ENCODE assay signal across 12 cellular contexts in the genomic region with DNA sequence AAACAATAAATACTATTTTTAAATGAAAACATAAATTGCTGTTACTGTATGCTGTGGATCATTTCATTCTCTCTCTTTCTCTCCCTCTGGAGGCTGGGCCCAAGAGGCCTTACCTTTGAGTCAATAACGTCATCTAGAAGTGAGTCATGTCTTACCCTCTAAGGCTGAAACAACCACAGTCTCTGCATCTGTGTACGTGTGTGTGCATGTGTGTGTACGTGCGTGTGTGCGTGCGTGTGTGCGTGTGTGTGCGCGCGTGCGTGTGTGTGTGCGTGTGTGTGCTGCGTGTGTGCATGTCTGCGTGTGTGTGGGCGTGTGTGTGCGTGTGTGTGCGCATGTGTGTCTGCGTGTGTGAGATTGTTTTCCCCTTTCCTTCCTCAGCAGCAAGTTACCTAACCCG. TPM values are rescaled to one million over a fixed set of nuclear protein-coding genes. Genes with fewer than 3 reads are reported as not detected.
DNase-seq lines count a peak whose midpoint lies in the region; ATAC-seq and TF ChIP-seq lines count a peak whose summit lies in the region.
"Had no signal": no experiment of that assay in that cellular context is flagged by ENCODE, and none has a peak within 500 bp of the region (broad histone marks: within the 10 kb centered on the region; RNA-seq: fewer than 3 reads in every experiment).

No MANE protein-coding gene starts in this region.

- peaks cover 0 to 6% of the 10 kb centered on the region in 2 donors for H3K9me3 Mint-ChIP-seq in stimulated activated naive CD8-positive, alpha-beta T cell treated with anti-CD3 and anti-CD28 coated beads, Interleukin-15, amount 100 ng/mL, for 72 hours

- H3K4me3 Mint-ChIP-seq in stimulated activated naive CD8-positive, alpha-beta T cell treated with anti-CD3 and anti-CD28 coated beads, Interleukin-15, amount 100 ng/mL, for 72 hours: no peak overlapping the region
- H3K4me3 Mint-ChIP-seq: activated naive CD8-positive, alpha-beta T cell had no signal

- no peaks in the 10 kb centered on the region for H3K9me3 ChIP-seq in mucosa of descending colon

- intact Hi-C loops in Right ventricle myocardium inferior (cut with DNase I): no loop called here
- intact Hi-C loops in mucosa of descending colon (cut with DNase I, micrococcal nuclease): no loop called here

- H3K27ac ChIP-seq in RWPE1 (no peak overlapping the region), foreskin keratinocyte (no peak overlapping the region)

- DNase-seq in stimulated activated naive CD8-positive, alpha-beta T cell treated with anti-CD3 and anti-CD28 coated beads, Interleukin-15, Interleukin-2, amounts not matched to agents 100 U/mL and 50 U/mL, for 24 hours: no peak
- no peak for DNase-seq in stimulated activated naive CD8-positive, alpha-beta T cell treated with anti-CD3 and anti-CD28 coated beads, Interleukin-15, amount 100 ng/mL, for 72 hours
- peak; percentile 68 for DNase-seq in RWPE1 (ENCODE audit: low spot score)
- peak; percentile 63 to 81 for DNase-seq in foreskin keratinocyte
- DNase-seq in Right ventricle myocardium inferior (ENCODE audit: missing footprints): no peak
- no peak for DNase-seq in NK-92 treated with Interleukin-12 subunit alpha and Interleukin-12 subunit beta, amount 100 ng/mL, for 24 hours (lab: John Stamatoyannopoulos, UW)
- DNase-seq in mucosa of descending colon: no peak
- no peak for DNase-seq in hepatic stellate cell (ENCODE audit: low spot score)
- DNase-seq: NCI-H1105 treated with DMSO at 0.1 percent for 48 hours had no signal

- H3K36me3 ChIP-seq in mucosa of descending colon (ENCODE audit: low read depth): no peaks in the 10 kb centered on the region

- no peak overlapping the region for H3K27ac Mint-ChIP-seq in stimulated activated naive CD8-positive, alpha-beta T cell treated with anti-CD3 and anti-CD28 coated beads, Interleukin-15, amount 100 ng/mL, for 72 hours
- H3K27ac Mint-ChIP-seq: activated naive CD8-positive, alpha-beta T cell had no signal

- CTCF ChIA-PET in RWPE1 (lab: Yijun Ruan, JAX): no interaction called here

- TF ChIP-seq CTCF in RWPE1 (conservative IDR thresholded peaks at IDR 0.05; ENCODE audit: low read depth) (no peak), foreskin keratinocyte (conservative IDR thresholded peaks at IDR 0.05) (peak; percentile 17), mucosa of descending colon (IDR thresholded peaks at IDR 0.05) (no peak)

- H3K4me3 ChIP-seq in mucosa of descending colon: no peak overlapping the region

- no peaks in the 10 kb centered on the region for H3K27me3 ChIP-seq in foreskin keratinocyte

- POLR2A ChIA-PET in RWPE1 (lab: Yijun Ruan, JAX; ENCODE audit: low non-redundant PET): no interaction called here

- ATAC-seq in stimulated activated naive CD8-positive, alpha-beta T cell treated with anti-CD3 and anti-CD28 coated beads, Interleukin-15, Interleukin-2, amounts not matched to agents 100 U/mL and 50 U/mL, for 24 hours: peak; percentile 49
- ATAC-seq in stimulated activated naive CD8-positive, alpha-beta T cell treated with anti-CD3 and anti-CD28 coated beads, Interleukin-15, amount 100 ng/mL, for 72 hours: no peak
- ATAC-seq in foreskin keratinocyte (peak; percentile 89), Right ventricle myocardium inferior (no peak), mucosa of descending colon (no peak)

- H3K4me1 ChIP-seq in foreskin keratinocyte (peaks cover 3% of the 10 kb centered on the region), mucosa of descending colon (ENCODE audit: low read depth) (no peaks in the 10 kb centered on the region)

- H3K4me1 Mint-ChIP-seq in stimulated activated naive CD8-positive, alpha-beta T cell treated with anti-CD3 and anti-CD28 coated beads, Interleukin-15, amount 100 ng/mL, for 72 hours: no peaks in the 10 kb centered on the region

- no peaks in the 10 kb centered on the region for H3K27me3 Mint-ChIP-seq in stimulated activated naive CD8-positive, alpha-beta T cell treated with anti-CD3 and anti-CD28 coated beads, Interleukin-15, amount 100 ng/mL, for 72 hours
- H3K27me3 Mint-ChIP-seq: activated naive CD8-positive, alpha-beta T cell had no signal

RNA-seq across cellular contexts. Expression of a gene that starts 13.6 kb away (rescaled TPM):
- total RNA-seq in foreskin keratinocyte: not detected in 2 replicates
- not detected in 2 replicates for polyA plus RNA-seq in foreskin keratinocyte
- not detected for total RNA-seq in Right ventricle myocardium inferior
- total RNA-seq in mucosa of descending colon: under 1 TPM in 1 of 3 donors, not detected in 2; 0.92 TPM
- total RNA-seq: HT-29; T-helper 2 cell treated with Interferon-gamma antibody and Interleukin-4, amounts not matched to agents 100 ng/mL and 5 ng/mL, for 36 hours had no signal

RNA-seq across cellular contexts. Expression of a gene that starts 34.9 kb away (rescaled TPM):
- total RNA-seq in foreskin keratinocyte (6.8 and 7.0 TPM in 2 replicates), Right ventricle myocardium inferior (2.7 TPM), mucosa of descending colon (1 to 10 TPM; 3.1 to 5.9 (median 4.2) TPM)
- polyA plus RNA-seq in foreskin keratinocyte: 4.7 and 6.0 TPM in 2 replicates

RNA-seq across cellular contexts. Expression of a gene that starts 47.4 kb away (rescaled TPM):
- total RNA-seq in foreskin keratinocyte (24.9 and 25.2 TPM in 2 replicates), Right ventricle myocardium inferior (11.6 TPM), mucosa of descending colon (10 to 100 TPM in 2 of 3 donors, 1 to 10 TPM in 1; 9.9 to 15.2 (median 11.1) TPM)
- 7.7 and 9.5 TPM in 2 replicates for polyA plus RNA-seq in foreskin keratinocyte

Comparison
In these comparisons a context has a peak if more than half of its experiments do, and no peak if none do; other contexts are left out.
1. ATAC-seq: peak in stimulated activated naive CD8-positive, alpha-beta T cell treated with anti-CD3 and anti-CD28 coated beads, Interleukin-15, Interleukin-2, amounts not matched to agents 100 U/mL and 50 U/mL, for 24 hours (single experiment) and foreskin keratinocyte (single experiment); none in stimulated activated naive CD8-positive, alpha-beta T cell treated with anti-CD3 and anti-CD28 coated beads, Interleukin-15, amount 100 ng/mL, for 72 hours (single experiment), Right ventricle myocardium inferior (single experiment) and mucosa of descending colon (single experiment).
2. DNase-seq: peak in RWPE1 (single experiment) and foreskin keratinocyte (2 of 2); none in stimulated activated naive CD8-positive, alpha-beta T cell treated with anti-CD3 and anti-CD28 coated beads, Interleukin-15, Interleukin-2, amounts not matched to agents 100 U/mL and 50 U/mL, for 24 hours (single experiment), stimulated activated naive CD8-positive, alpha-beta T cell treated with anti-CD3 and anti-CD28 coated beads, Interleukin-15, amount 100 ng/mL, for 72 hours (0 of 2), Right ventricle myocardium inferior (single experiment), NK-92 treated with Interleukin-12 subunit alpha and Interleukin-12 subunit beta, amount 100 ng/mL, for 24 hours (single experiment), mucosa of descending colon (0 of 3) and hepatic stellate cell (single experiment).